8 cellular contexts compared by ENCODE assay signal in the genomic region with DNA sequence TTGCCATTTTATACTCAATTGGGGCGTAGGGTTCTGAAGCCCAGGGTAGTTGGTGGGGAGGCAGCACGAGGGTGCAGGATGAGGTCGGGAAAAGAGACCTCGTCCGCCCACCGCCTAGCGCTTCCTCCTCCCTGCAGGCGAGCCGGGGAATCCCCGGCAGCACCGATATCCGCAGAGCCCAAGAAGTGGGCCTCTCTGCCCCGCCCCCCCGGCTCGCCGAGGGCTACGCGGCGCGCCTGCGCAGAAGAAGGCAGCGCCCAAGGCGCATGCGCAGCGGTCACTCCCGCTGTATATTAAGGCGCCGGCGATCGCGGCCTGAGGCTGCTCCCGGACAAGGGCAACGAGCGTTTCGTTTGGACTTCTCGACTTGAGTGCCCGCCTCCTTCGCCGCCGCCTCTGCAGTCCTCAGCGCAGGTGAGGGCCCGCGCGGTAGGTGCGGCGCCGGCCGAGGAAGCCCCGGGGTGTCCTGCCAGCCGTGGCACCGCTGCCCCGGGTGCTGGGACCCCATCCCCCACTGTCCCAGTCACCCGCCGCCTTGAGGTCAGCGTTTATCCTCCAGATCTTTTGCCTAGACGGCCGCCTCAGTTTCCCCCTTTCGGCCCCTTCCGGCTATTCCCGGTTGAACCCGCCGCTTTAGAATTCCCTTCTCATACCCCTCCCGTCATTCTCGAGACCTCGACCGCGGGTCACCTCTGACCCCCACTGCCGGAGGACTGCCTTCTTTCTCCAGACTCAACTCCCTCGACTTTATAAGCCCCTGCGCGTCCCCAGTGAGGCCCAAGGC. TPM values are rescaled to one million over a fixed set of nuclear protein-coding genes. Genes with fewer than 3 reads are reported as not detected.
A peak's percentile ranks its signal among the peaks of the same experiment; 100 is the strongest.
DNase-seq lines count a peak whose midpoint lies in the region; ATAC-seq, FAIRE-seq and TF ChIP-seq lines count a peak whose summit lies in the region.

A gene (plus strand): TSS at position 319 of the 784 bp plus-strand sequence. CDS start 1,082 bp downstream, outside the sequence.

- no peaks in the 10 kb centered on the region for H3K27me3 ChIP-seq in H7 (ENCODE audit: control insufficient read depth, insufficient read depth, low read length)
- H3K27me3 ChIP-seq in foreskin keratinocyte, result no peaks in the 10 kb centered on the region
- no peaks in the 10 kb centered on the region for H3K27me3 ChIP-seq in neural progenitor cell

- TF ChIP-seq CTCF in foreskin keratinocyte (conservative IDR thresholded peaks at IDR 0.05) (no peak), neural progenitor cell (IDR thresholded peaks at IDR 0.05) (peak; percentile 33)

- peaks cover 16% of the 10 kb centered on the region for H3K4me1 Mint-ChIP-seq in neural progenitor cell

- H3K4me3 Mint-ChIP-seq in neural progenitor cell, result peak within 1 kb of the TSS; percentile 99

- peak; percentile 6 for FAIRE-seq in G401.6 (lab: Jason Lieb, UNC)

- H3K9me3 ChIP-seq in neural progenitor cell (ENCODE audit: low read depth), result no peaks in the 10 kb centered on the region

- peak within 1 kb of the TSS; percentile 75 for H3K9ac ChIP-seq in neural progenitor cell

- H3K79me2 ChIP-seq in neural progenitor cell (ENCODE audit: low read depth), result peaks cover 28% of the 10 kb centered on the region

- H3K36me3 ChIP-seq in H7 (replicated peaks; ENCODE audit: control insufficient read depth, insufficient read depth, low read length) (peaks cover 12% of the 10 kb centered on the region), neural progenitor cell (peaks cover 16% of the 10 kb centered on the region)

- H3K27ac ChIP-seq in foreskin keratinocyte (peak within 1 kb of the TSS; percentile 56), neural progenitor cell (no peak within 1 kb of the TSS)

- peak within 1 kb of the TSS; percentile 85 for H3K27ac Mint-ChIP-seq in neural progenitor cell

- DNase-seq in H7 (peak; percentile 99), M059J (ENCODE audit: low read depth) (peak; percentile 81), SIG-M5 treated with dmso at 0.1 percent for 504 hours (lab: John Stamatoyannopoulos, UW; ENCODE audit: unreplicated experiment) (peak; percentile 88), activated gamma-delta T cell treated with Interleukin-2 at 50 U/mL for 16 hours (peak; percentile 93), foreskin keratinocyte (peak; percentile 46 to 62), neural progenitor cell (ENCODE audit: low spot score) (peak; percentile 98), stromal cell of bone marrow (ENCODE audit: low read depth) (peak; percentile 65)

- peak; percentile 82 for ATAC-seq in foreskin keratinocyte

- H3K4me3 ChIP-seq in H7 (ENCODE audit: insufficient read depth, low read depth, low read length) (peak within 1 kb of the TSS; percentile 92), neural progenitor cell (peak within 1 kb of the TSS; percentile 78)

- H3K4me1 ChIP-seq in foreskin keratinocyte (peaks cover 9% of the 10 kb centered on the region), neural progenitor cell (peaks cover 9% of the 10 kb centered on the region)

- H3K36me3 Mint-ChIP-seq in neural progenitor cell, result peaks cover 19% of the 10 kb centered on the region

- peak within 1 kb of the TSS; percentile 91 for H3K4me2 ChIP-seq in neural progenitor cell

- no peaks in the 10 kb centered on the region for H3F3A ChIP-seq in neural progenitor cell (ENCODE audit: low read depth)

- peak within 1 kb of the TSS; percentile 87 for H2AFZ ChIP-seq in neural progenitor cell (replicated peaks)

- no peaks in the 10 kb centered on the region for H3K9me3 Mint-ChIP-seq in neural progenitor cell

- peaks cover 12% of the 10 kb centered on the region for H4K20me1 ChIP-seq in neural progenitor cell (ENCODE audit: low read depth)

- peaks cover 2% of the 10 kb centered on the region for H3K27me3 Mint-ChIP-seq in neural progenitor cell (ENCODE audit: insufficient read depth, low read depth)

RNA-seq across cellular contexts. Expression of the gene that starts here (rescaled TPM):
- total RNA-seq in H7 (2014; rRNA removed; shearing (Covaris generic)), result 63.8 and 86.9 TPM in 2 replicates
- 39.0 and 52.8 TPM in 2 replicates for total RNA-seq in M059J (2014; rRNA removed; shearing (Covaris generic))
- total RNA-seq in foreskin keratinocyte (57.7 and 67.5 TPM in 2 replicates), neural progenitor cell (ENCODE audit: low replicate concordance) (35.0 and 54.9 TPM in 2 replicates)
- 48.9 and 52.6 TPM in 2 replicates for polyA plus RNA-seq in foreskin keratinocyte
